Comparison of ENCODE assay signal across 6 cellular contexts in genomic region chr11:89615648-89616047, GRCh38.
DNase-seq lines count a peak whose midpoint lies in the region; ATAC-seq, FAIRE-seq and TF ChIP-seq lines count a peak whose summit lies in the region.
"Not testable (repeated sequence)": the region's sequence is repeated elsewhere in the genome, so short reads cannot be mapped to it uniquely, and the experiment has no call there.

No MANE protein-coding gene starts in this region.

- not testable (repeated sequence) for TF ChIP-seq POLR2A in IMR-90 (IDR thresholded peaks at IDR 0.05; ENCODE audit: low read depth, low read length); endothelial cell of umbilical vein (IDR thresholded peaks at IDR 0.05; ENCODE audit: low read depth, low read length)

- H3K36me3 Mint-ChIP-seq in brain; neural progenitor cell; progenitor cell of endocrine pancreas (ENCODE audit: insufficient read depth): not testable (repeated sequence)

- not testable (repeated sequence) for H3K9me3 Mint-ChIP-seq in brain; neural progenitor cell; progenitor cell of endocrine pancreas (ENCODE audit: low read depth)

- not testable (repeated sequence) for BruUV-seq in IMR-90 (replicated peaks; lab: Mats Ljungman, UMichigan); endothelial cell of umbilical vein (replicated peaks; lab: Mats Ljungman, UMichigan)

- not testable (repeated sequence) for H3K23ac ChIP-seq in IMR-90 (ENCODE audit: low read depth, low read length)

- not testable (repeated sequence) for H3K36me3 ChIP-seq in IMR-90 (ENCODE audit: control insufficient read depth, insufficient read depth, low read length); endothelial cell of umbilical vein (ENCODE audit: control insufficient read depth in 2 of 2, extremely low read depth in 1 of 2, insufficient read depth in 2 of 2, low read length in 2 of 2); neural progenitor cell

- H2AFZ ChIP-seq in IMR-90 (replicated peaks; ENCODE audit: low read length, poor library complexity); endothelial cell of umbilical vein (ENCODE audit: low read depth, low read length): not testable (repeated sequence)
- peak overlapping the region; percentile 17 for H2AFZ ChIP-seq in neural progenitor cell (replicated peaks)

- not testable (repeated sequence) for H2AK5ac ChIP-seq in IMR-90 (ENCODE audit: low read depth, low read length)

- DNase-seq in IMR-90; left colon; neural progenitor cell (ENCODE audit: low spot score); progenitor cell of endocrine pancreas (ENCODE audit: low spot score, unreplicated experiment): not testable (repeated sequence)
- DNase-seq in endothelial cell of umbilical vein (ENCODE audit: low read depth, low spot score), result peak; percentile 21

- H3K56ac ChIP-seq in IMR-90 (ENCODE audit: extremely low read depth, insufficient read depth, low read length), result not testable (repeated sequence)

- TF ChIP-seq CTCF in IMR-90 (conservative IDR thresholded peaks at IDR 0.05; ENCODE audit: low read depth, low read length), result not testable (repeated sequence)
- TF ChIP-seq CTCF in brain (conservative IDR thresholded peaks at IDR 0.05), result peak in 1 of 2 experiments; percentile 20
- peak in 1 of 2 donors; percentile 14 for TF ChIP-seq CTCF in endothelial cell of umbilical vein (IDR thresholded peaks at IDR 0.05; ENCODE audit: extremely low read depth in 1 of 2, insufficient read depth in 1 of 2, low read depth in 1 of 2, low read length in 2 of 2)
- peak; percentile 23 for TF ChIP-seq CTCF in neural progenitor cell (IDR thresholded peaks at IDR 0.05)
- peak; percentile 13 for TF ChIP-seq CTCF in progenitor cell of endocrine pancreas (IDR thresholded peaks at IDR 0.05; ENCODE audit: unreplicated experiment)

- H3K27ac Mint-ChIP-seq in brain, result peak overlapping the region in 3 of 5 experiments; percentile 18 to 73 (median 31)
- not testable (repeated sequence) for H3K27ac Mint-ChIP-seq in neural progenitor cell, progenitor cell of endocrine pancreas

- H2BK20ac ChIP-seq in IMR-90 (ENCODE audit: low read depth, low read length), result not testable (repeated sequence)

- H3K4ac ChIP-seq in IMR-90 (ENCODE audit: low read depth, low read length), result not testable (repeated sequence)

- H3K4me3 ChIP-seq in IMR-90 (ENCODE audit: insufficient read depth, low read depth, low read length); endothelial cell of umbilical vein (replicated peaks in 1 of 3; ENCODE audit: insufficient read depth in 1 of 3, low read depth in 1 of 3, low read length in 3 of 3); neural progenitor cell: not testable (repeated sequence)

- not testable (repeated sequence) for H3K9me3 ChIP-seq in IMR-90 (ENCODE audit: control insufficient read depth, insufficient read depth, low read length); endothelial cell of umbilical vein (replicated peaks; ENCODE audit: control insufficient read depth, insufficient read depth, low read length); neural progenitor cell (ENCODE audit: low read depth)

- not testable (repeated sequence) for H2AK9ac ChIP-seq in IMR-90 (replicated peaks; ENCODE audit: low read depth, low read length, poor library complexity)

- H4K20me1 ChIP-seq in IMR-90 (ENCODE audit: insufficient read depth, low read length); endothelial cell of umbilical vein (replicated peaks; ENCODE audit: control insufficient read depth, extremely low read depth, insufficient read depth, low read length); neural progenitor cell (ENCODE audit: low read depth): not testable (repeated sequence)

- not testable (repeated sequence) for H3K4me2 ChIP-seq in IMR-90 (ENCODE audit: low read depth, low read length); endothelial cell of umbilical vein (ENCODE audit: insufficient read depth, low read length); neural progenitor cell

- CTCF ChIA-PET in IMR-90 (lab: Yijun Ruan, JAX); endothelial cell of umbilical vein (lab: Charles Lee): not testable (repeated sequence)

- H3K9ac ChIP-seq in IMR-90 (ENCODE audit: low read depth, low read length); endothelial cell of umbilical vein (replicated peaks; ENCODE audit: extremely low read depth, insufficient read depth, low read length); neural progenitor cell: not testable (repeated sequence)

- H3K27me3 Mint-ChIP-seq in brain; neural progenitor cell (ENCODE audit: insufficient read depth, low read depth); progenitor cell of endocrine pancreas: not testable (repeated sequence)

- H3K4me1 Mint-ChIP-seq in brain, result peaks cover 26% of the 10 kb centered on the region
- H3K4me1 Mint-ChIP-seq in neural progenitor cell; progenitor cell of endocrine pancreas (ENCODE audit: low read depth): not testable (repeated sequence)

- in situ Hi-C loops in IMR-90 (cut with MboI; ENCODE audit: low sequenced_read_pairs), result loop anchor here (10.0 kb wide), 1 partner anchor 281 kb away; no protein-coding TSS in a partner anchor

- H2BK120ac ChIP-seq in IMR-90 (ENCODE audit: low read depth, low read length), result not testable (repeated sequence)

- H3K14ac ChIP-seq in IMR-90 (replicated peaks; ENCODE audit: low read depth, low read length), result not testable (repeated sequence)

- H2BK5ac ChIP-seq in IMR-90 (ENCODE audit: low read depth, low read length, poor library complexity, severe bottlenecking), result not testable (repeated sequence)

- H3K27me3 ChIP-seq in IMR-90 (ENCODE audit: control insufficient read depth, insufficient read depth, low read length); endothelial cell of umbilical vein (ENCODE audit: control insufficient read depth in 2 of 2, insufficient read depth in 2 of 2, low read length in 2 of 2); neural progenitor cell: not testable (repeated sequence)

- peak overlapping the region; percentile 74; the same call in 1 of the 2 replicates for H3K18ac ChIP-seq in IMR-90 (ENCODE audit: low read depth, low read length)

- H4K5ac ChIP-seq in IMR-90 (ENCODE audit: low read depth, low read length), result not testable (repeated sequence)

- H2BK15ac ChIP-seq in IMR-90 (ENCODE audit: low read depth, low read length), result not testable (repeated sequence)

- H3K79me1 ChIP-seq in IMR-90 (ENCODE audit: low read depth in 1 of 2, low read length in 2 of 2), result not testable (repeated sequence)

- H3K4me3 Mint-ChIP-seq in brain; neural progenitor cell; progenitor cell of endocrine pancreas (ENCODE audit: low read depth): not testable (repeated sequence)

- not testable (repeated sequence) for H3K27ac ChIP-seq in IMR-90 (ENCODE audit: insufficient read depth, low read length); endothelial cell of umbilical vein (ENCODE audit: insufficient read depth, low read depth, low read length); neural progenitor cell

- H3K9me1 ChIP-seq in IMR-90 (ENCODE audit: insufficient read depth, low read length); endothelial cell of umbilical vein (replicated peaks; ENCODE audit: control insufficient read depth, extremely low read depth, insufficient read depth, low read length): not testable (repeated sequence)

- not testable (repeated sequence) for H3F3A ChIP-seq in neural progenitor cell (ENCODE audit: low read depth)

- TF ChIP-seq RAD21 in IMR-90 (IDR thresholded peaks at IDR 0.05; ENCODE audit: low read length), result not testable (repeated sequence)

- intact Hi-C loops in IMR-90 (cut with micrococcal nuclease); left colon (cut with DNase I, micrococcal nuclease): not testable (repeated sequence)
- intact Hi-C loops in endothelial cell of umbilical vein (cut with micrococcal nuclease), result loop anchor here (5.0 kb wide), 1 partner anchor 1058 kb away; no protein-coding TSS in a partner anchor

- not testable (repeated sequence) for H4K91ac ChIP-seq in IMR-90 (ENCODE audit: insufficient read depth, low read depth, low read length)

- H3K79me2 ChIP-seq in endothelial cell of umbilical vein (ENCODE audit: control insufficient read depth, insufficient read depth, low read length); neural progenitor cell (ENCODE audit: low read depth): not testable (repeated sequence)

- H3K4me1 ChIP-seq in IMR-90 (ENCODE audit: control insufficient read depth, insufficient read depth, low read length); endothelial cell of umbilical vein (ENCODE audit: control insufficient read depth, extremely low read depth, insufficient read depth, low read length); neural progenitor cell: not testable (repeated sequence)

- POLR2A ChIA-PET in IMR-90 (lab: Charles Lee; ENCODE audit: unreplicated experiment); endothelial cell of umbilical vein (lab: Charles Lee): not testable (repeated sequence)

- dilution Hi-C loops in IMR-90 (cut with HindIII; ENCODE audit: low sequenced_read_pairs, unreplicated experiment); endothelial cell of umbilical vein (cut with MboI; ENCODE audit: extremely low pct_ligation_motif_present, low sequenced_read_pairs): not testable (repeated sequence)

- ATAC-seq in IMR-90 (ENCODE audit: low read depth), result not testable (repeated sequence)
- peak; percentile 22 for ATAC-seq in left colon

- H4K8ac ChIP-seq in IMR-90 (ENCODE audit: low read depth in 2 of 2, low read length in 2 of 2), result not testable (repeated sequence)

- no CpG with 5 or more reads among the region's 1 CpG for WGBS in IMR-90 (ENCODE audit: extremely low coverage in 2 of 2, insufficient read length in 1 of 2), 2 experiments

- FAIRE-seq in endothelial cell of umbilical vein (lab: Jason Lieb, UNC), result not testable (repeated sequence)
